In the genomic region with DNA sequence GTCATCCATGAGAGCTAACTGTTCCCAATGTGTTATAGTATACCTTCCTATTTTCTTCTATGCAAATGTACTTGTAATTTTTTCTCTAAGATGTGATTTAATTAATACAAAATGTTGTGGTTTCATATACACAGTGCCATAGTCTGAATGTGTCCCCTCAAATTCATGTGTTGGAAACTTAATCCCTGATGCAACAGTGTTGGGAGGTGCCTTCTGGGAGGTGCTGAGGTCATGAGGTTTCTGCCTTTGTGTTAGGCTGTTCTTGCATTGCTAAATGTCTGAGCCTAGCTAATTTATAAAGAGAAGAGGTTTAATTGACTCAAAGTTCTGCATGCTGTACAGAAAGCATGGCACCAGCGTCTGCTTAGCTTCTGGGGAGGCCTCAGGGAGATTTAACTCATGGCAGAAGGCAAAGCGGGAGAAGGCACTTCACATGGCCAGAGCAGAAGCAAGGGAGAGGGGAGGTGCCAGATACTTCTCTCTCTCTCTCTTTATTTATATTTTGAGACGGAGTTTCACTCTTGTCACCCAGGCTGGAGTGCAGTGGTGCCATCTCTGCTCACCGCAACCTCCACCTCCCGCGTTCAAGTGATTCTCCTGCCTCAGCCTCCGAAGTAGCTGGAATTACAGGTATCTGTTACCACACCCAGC, we compare ENCODE assay signal across 1 cellular context.
TF ChIP-seq lines count a peak whose summit lies in the region.

No MANE protein-coding gene starts in this region.

TF ChIP-seq in GM23338, 12 proteins besides CTCF, POLR2A, EP300 and RAD21 (continued from another document):
- TF ChIP-seq, protein P1, sequence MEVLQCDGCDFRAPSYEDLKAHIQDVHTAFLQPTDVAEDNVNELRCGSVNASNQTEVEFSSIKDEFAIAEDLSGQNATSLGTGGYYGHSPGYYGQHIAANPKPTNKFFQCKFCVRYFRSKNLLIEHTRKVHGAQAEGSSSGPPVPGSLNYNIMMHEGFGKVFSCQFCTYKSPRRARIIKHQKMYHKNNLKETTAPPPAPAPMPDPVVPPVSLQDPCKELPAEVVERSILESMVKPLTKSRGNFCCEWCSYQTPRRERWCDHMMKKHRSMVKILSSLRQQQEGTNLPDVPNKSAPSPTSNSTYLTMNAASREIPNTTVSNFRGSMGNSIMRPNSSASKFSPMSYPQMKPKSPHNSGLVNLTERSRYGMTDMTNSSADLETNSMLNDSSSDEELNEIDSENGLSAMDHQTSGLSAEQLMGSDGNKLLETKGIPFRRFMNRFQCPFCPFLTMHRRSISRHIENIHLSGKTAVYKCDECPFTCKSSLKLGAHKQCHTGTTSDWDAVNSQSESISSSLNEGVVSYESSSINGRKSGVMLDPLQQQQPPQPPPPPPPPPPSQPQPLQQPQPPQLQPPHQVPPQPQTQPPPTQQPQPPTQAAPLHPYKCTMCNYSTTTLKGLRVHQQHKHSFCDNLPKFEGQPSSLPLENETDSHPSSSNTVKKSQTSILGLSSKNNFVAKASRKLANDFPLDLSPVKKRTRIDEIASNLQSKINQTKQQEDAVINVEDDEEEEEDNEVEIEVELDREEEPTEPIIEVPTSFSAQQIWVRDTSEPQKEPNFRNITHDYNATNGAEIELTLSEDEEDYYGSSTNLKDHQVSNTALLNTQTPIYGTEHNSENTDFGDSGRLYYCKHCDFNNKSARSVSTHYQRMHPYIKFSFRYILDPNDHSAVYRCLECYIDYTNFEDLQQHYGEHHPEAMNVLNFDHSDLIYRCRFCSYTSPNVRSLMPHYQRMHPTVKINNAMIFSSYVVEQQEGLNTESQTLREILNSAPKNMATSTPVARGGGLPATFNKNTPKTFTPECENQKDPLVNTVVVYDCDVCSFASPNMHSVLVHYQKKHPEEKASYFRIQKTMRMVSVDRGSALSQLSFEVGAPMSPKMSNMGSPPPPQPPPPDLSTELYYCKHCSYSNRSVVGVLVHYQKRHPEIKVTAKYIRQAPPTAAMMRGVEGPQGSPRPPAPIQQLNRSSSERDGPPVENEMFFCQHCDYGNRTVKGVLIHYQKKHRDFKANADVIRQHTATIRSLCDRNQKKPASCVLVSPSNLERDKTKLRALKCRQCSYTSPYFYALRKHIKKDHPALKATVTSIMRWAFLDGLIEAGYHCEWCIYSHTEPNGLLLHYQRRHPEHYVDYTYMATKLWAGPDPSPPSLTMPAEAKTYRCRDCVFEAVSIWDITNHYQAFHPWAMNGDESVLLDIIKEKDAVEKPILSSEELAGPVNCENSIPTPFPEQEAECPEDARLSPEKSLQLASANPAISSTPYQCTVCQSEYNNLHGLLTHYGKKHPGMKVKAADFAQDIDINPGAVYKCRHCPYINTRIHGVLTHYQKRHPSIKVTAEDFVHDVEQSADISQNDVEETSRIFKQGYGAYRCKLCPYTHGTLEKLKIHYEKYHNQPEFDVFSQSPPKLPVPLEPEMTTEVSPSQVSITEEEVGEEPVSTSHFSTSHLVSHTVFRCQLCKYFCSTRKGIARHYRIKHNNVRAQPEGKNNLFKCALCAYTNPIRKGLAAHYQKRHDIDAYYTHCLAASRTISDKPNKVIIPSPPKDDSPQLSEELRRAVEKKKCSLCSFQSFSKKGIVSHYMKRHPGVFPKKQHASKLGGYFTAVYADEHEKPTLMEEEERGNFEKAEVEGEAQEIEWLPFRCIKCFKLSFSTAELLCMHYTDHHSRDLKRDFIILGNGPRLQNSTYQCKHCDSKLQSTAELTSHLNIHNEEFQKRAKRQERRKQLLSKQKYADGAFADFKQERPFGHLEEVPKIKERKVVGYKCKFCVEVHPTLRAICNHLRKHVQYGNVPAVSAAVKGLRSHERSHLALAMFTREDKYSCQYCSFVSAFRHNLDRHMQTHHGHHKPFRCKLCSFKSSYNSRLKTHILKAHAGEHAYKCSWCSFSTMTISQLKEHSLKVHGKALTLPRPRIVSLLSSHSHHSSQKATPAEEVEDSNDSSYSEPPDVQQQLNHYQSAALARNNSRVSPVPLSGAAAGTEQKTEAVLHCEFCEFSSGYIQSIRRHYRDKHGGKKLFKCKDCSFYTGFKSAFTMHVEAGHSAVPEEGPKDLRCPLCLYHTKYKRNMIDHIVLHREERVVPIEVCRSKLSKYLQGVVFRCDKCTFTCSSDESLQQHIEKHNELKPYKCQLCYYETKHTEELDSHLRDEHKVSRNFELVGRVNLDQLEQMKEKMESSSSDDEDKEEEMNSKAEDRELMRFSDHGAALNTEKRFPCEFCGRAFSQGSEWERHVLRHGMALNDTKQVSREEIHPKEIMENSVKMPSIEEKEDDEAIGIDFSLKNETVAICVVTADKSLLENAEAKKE (CRISPR knock-in tag; IDR thresholded peaks at IDR 0.05) = no peak
- TF ChIP-seq POLR2AphosphoS5 (IDR thresholded peaks at IDR 0.05; ENCODE audit: low read depth) (no peak), ZNF331 (CRISPR knock-in tag; IDR thresholded peaks at IDR 0.05; ENCODE audit: low read depth) (no peak), ZNF114 (CRISPR knock-in tag; IDR thresholded peaks at IDR 0.05) (no peak), ETS1 (IDR thresholded peaks at IDR 0.05) (no peak), CREB1 (CRISPR knock-in tag; IDR thresholded peaks at IDR 0.05; ENCODE audit: low read depth) (no peak), REST (IDR thresholded peaks at IDR 0.05; ENCODE audit: unreplicated experiment) (no peak), EZH2 (IDR thresholded peaks at IDR 0.05; ENCODE audit: low read depth, unreplicated experiment) (no peak)
